Comparison of ENCODE assay signal across 14 cellular contexts in genomic region chr1:113219377-113219776, GRCh38.
DNase-seq lines count a peak whose midpoint lies in the region; ATAC-seq and TF ChIP-seq lines count a peak whose summit lies in the region.
"Had no signal": no experiment of that assay in that cellular context is flagged by ENCODE, and none has a peak within 500 bp of the region (broad histone marks: within the 10 kb centered on the region; RNA-seq: fewer than 3 reads in every experiment).

No MANE protein-coding gene starts in this region.

- 59% methylated on average over 2 of the region's 2 CpGs for WGBS in tibial nerve, 2 donors

- ATAC-seq in SK-N-SH treated with all-trans-retinoic acid at 6 μM for 48 hours (peak; percentile 73; the same call in 2 of the 3 replicates), HG03025 (IDR thresholded peaks at IDR 0.05; ENCODE audit: low FRiP score, unreplicated experiment) (no peak)
- ATAC-seq: T-helper 17 cell had no signal

- no peak for DNase-seq in AG09319 (ENCODE audit: extremely low read depth, low read depth)
- peak; percentile 58 for DNase-seq in iPS-NIHi11 (ENCODE audit: low spot score)
- DNase-seq in tibial nerve (ENCODE audit: low spot score in 2 of 2), result no peak
- DNase-seq in activated CD4-positive, alpha-beta T cell treated with anti-CD3 and anti-CD28 coated beads for 48 hours, result no peak
- DNase-seq in stimulated activated CD4-positive, alpha-beta T cell treated with anti-CD3 and anti-CD28 coated beads, Interleukin-4, amount 100 ng/mL, for 1 hour, result no peak
- DNase-seq: aorta, GOT3, NCI-H510A, T-helper 17 cell, uterus had no signal

- H3K27me3 ChIP-seq in tibial nerve, result no peaks in the 10 kb centered on the region
- H3K27me3 ChIP-seq: right atrium auricular region, uterus had no signal

- no peak for TF ChIP-seq EP300 in tibial nerve (IDR thresholded peaks at IDR 0.05)

- H3K4me1 ChIP-seq in tibial nerve, result no peaks in the 10 kb centered on the region
- H3K4me1 ChIP-seq: right atrium auricular region, uterus had no signal

- H3K27ac ChIP-seq in tibial nerve, result no peak overlapping the region
- H3K27ac ChIP-seq: right atrium auricular region, uterus had no signal

- TF ChIP-seq CTCF in AG09319 (IDR thresholded peaks at IDR 0.05; ENCODE audit: low read depth, low read length), result peak; percentile 26
- peak; percentile 27; the same call in 1 of the 2 replicates for TF ChIP-seq CTCF in GM12875 (IDR thresholded peaks at IDR 0.05; ENCODE audit: borderline replicate concordance, insufficient read depth, low read depth, low read length)
- no peak for TF ChIP-seq CTCF in tibial nerve (IDR thresholded peaks at IDR 0.05)

- H3K4me3 ChIP-seq in GM12875 (ENCODE audit: low read depth, low read length) (no peak overlapping the region), tibial nerve (no peak overlapping the region)
- H3K4me3 ChIP-seq: right atrium auricular region, uterus had no signal

- TF ChIP-seq POLR2A in tibial nerve (IDR thresholded peaks at IDR 0.05), result no peak

- no peaks in the 10 kb centered on the region for H3K36me3 ChIP-seq in tibial nerve
- H3K36me3 ChIP-seq: right atrium auricular region, uterus had no signal

- peaks cover 0 to 3% (median 0%) of the 10 kb centered on the region in 4 donors for H3K9me3 ChIP-seq in tibial nerve
- H3K9me3 ChIP-seq: right atrium auricular region, uterus had no signal

TF ChIP-seq in SK-N-SH treated with all-trans-retinoic acid at 6 μM for 48 hours, 23 proteins besides CTCF, POLR2A, EP300 and RAD21:
- TF ChIP-seq GLIS3 (CRISPR knock-in tag; IDR thresholded peaks at IDR 0.05) (no peak), ESRRG (CRISPR knock-in tag; IDR thresholded peaks at IDR 0.05) (no peak), SNAI2 (CRISPR knock-in tag; IDR thresholded peaks at IDR 0.05) (no peak), PPARA (CRISPR knock-in tag; IDR thresholded peaks at IDR 0.05; ENCODE audit: borderline replicate concordance) (no peak), ISL1 (CRISPR knock-in tag; IDR thresholded peaks at IDR 0.05) (no peak), RARB (CRISPR knock-in tag; IDR thresholded peaks at IDR 0.05) (no peak), TSHZ2 (CRISPR knock-in tag; IDR thresholded peaks at IDR 0.05) (no peak), CSDC2 (CRISPR knock-in tag; IDR thresholded peaks at IDR 0.05) (no peak), CREB5 (CRISPR knock-in tag; IDR thresholded peaks at IDR 0.05; ENCODE audit: low read depth) (no peak), BACH2 (CRISPR knock-in tag; IDR thresholded peaks at IDR 0.05; ENCODE audit: borderline replicate concordance) (no peak), PATZ1 (CRISPR knock-in tag; IDR thresholded peaks at IDR 0.05; ENCODE audit: borderline replicate concordance) (no peak), ZC3H10 (CRISPR knock-in tag; IDR thresholded peaks at IDR 0.05) (no peak), CSRNP3 (CRISPR knock-in tag; IDR thresholded peaks at IDR 0.05) (no peak), ZNF8 (CRISPR knock-in tag; IDR thresholded peaks at IDR 0.05) (no peak), TOX (CRISPR knock-in tag; IDR thresholded peaks at IDR 0.05; ENCODE audit: borderline replicate concordance) (no peak), ZFP3 (CRISPR knock-in tag; IDR thresholded peaks at IDR 0.05) (no peak), ARNTL (CRISPR knock-in tag; IDR thresholded peaks at IDR 0.05; ENCODE audit: borderline replicate concordance, low read depth) (no peak), OSR1 (CRISPR knock-in tag; IDR thresholded peaks at IDR 0.05) (no peak)

Comparison
In these comparisons a context has a peak if more than half of its experiments do, and no peak if none do; other contexts are left out.
1. CTCF ChIP-seq: peak in AG09319 (single experiment) and GM12875 (single experiment); none in tibial nerve (0 of 5).